Comparison of ENCODE assay signal across 20 cellular contexts in the genomic region with DNA sequence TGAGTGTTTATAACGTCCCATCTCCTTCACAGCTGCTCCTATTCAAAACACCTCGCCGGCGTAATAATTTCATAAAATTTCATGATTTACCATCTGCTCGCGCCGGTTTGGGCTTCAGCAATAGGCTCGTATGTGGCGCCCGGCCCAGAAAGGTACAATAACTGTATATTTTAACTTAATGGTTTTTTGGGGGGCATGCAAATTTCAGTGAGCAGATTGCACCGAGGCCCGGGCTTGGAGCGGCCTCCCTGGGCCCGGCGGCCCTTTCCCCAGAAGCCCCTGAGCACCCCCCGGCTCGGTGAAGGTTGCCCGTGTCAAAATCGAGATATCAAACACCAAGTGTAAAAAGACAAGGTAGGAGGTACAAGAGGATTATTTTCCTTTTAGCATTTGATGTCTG.
A peak's percentile ranks its signal among the peaks of the same experiment; 100 is the strongest.
DNase-seq lines count a peak whose midpoint lies in the region; ATAC-seq and TF ChIP-seq lines count a peak whose summit lies in the region.
"Had no signal": no experiment of that assay in that cellular context is flagged by ENCODE, and none has a peak within 500 bp of the region (broad histone marks: within the 10 kb centered on the region; RNA-seq: fewer than 3 reads in every experiment).

No MANE protein-coding gene starts in this region.

- H3K36me3 Mint-ChIP-seq in nephron (ENCODE audit: low read depth), result no peaks in the 10 kb centered on the region
- H3K36me3 Mint-ChIP-seq: naive thymus-derived CD8-positive, alpha-beta T cell; stimulated activated effector memory CD8-positive, alpha-beta T cell treated with anti-CD3 and anti-CD28 coated beads, Interleukin-12 subunit alpha, Interleukin-12 subunit beta, amount 100 ng/mL, for 72 hours had no signal

- peaks cover 27% of the 10 kb centered on the region for H3K4me1 Mint-ChIP-seq in nephron
- H3K4me1 Mint-ChIP-seq: activated CD4-positive, alpha-beta T cell treated with anti-CD3 and anti-CD28 coated beads, Interleukin-2, amount 10 ng/mL, durations not matched to agents 7 days and 5 days; naive thymus-derived CD8-positive, alpha-beta T cell; stimulated activated effector memory CD8-positive, alpha-beta T cell treated with anti-CD3 and anti-CD28 coated beads, Interleukin-12 subunit alpha, Interleukin-12 subunit beta, amount 100 ng/mL, for 72 hours had no signal

- TF ChIP-seq CTCF in nephron (IDR thresholded peaks at IDR 0.05; ENCODE audit: unreplicated experiment in 3 of 3), result no peak

- H3K9me3 Mint-ChIP-seq in nephron, result peaks cover 2% of the 10 kb centered on the region
- H3K9me3 Mint-ChIP-seq: activated CD4-positive, alpha-beta T cell treated with anti-CD3 and anti-CD28 coated beads, Interleukin-2, amount 10 ng/mL, durations not matched to agents 7 days and 5 days; H9; naive thymus-derived CD8-positive, alpha-beta T cell; stimulated activated effector memory CD8-positive, alpha-beta T cell treated with anti-CD3 and anti-CD28 coated beads, Interleukin-12 subunit alpha, Interleukin-12 subunit beta, amount 100 ng/mL, for 72 hours had no signal

- no peak overlapping the region for H3K4me3 Mint-ChIP-seq in nephron
- H3K4me3 Mint-ChIP-seq: activated CD4-positive, alpha-beta T cell treated with anti-CD3 and anti-CD28 coated beads, Interleukin-2, amount 10 ng/mL, durations not matched to agents 7 days and 5 days; H9; naive thymus-derived CD8-positive, alpha-beta T cell; stimulated activated effector memory CD8-positive, alpha-beta T cell treated with anti-CD3 and anti-CD28 coated beads, Interleukin-12 subunit alpha, Interleukin-12 subunit beta, amount 100 ng/mL, for 72 hours had no signal

- peaks cover 30% of the 10 kb centered on the region for H3K27me3 Mint-ChIP-seq in nephron (ENCODE audit: low read depth)

- DNase-seq in NCI-H1417 (lab: John Stamatoyannopoulos, UW), result peak in 2 of 3 experiments; percentile 79 to 91
- DNase-seq in NCI-H1417 treated with DMSO at 0.1 percent for 48 hours (lab: John Stamatoyannopoulos, UW), result no peak
- DNase-seq in NCI-H2081 (lab: John Stamatoyannopoulos, UW), result peak; percentile 77 to 84
- peak; percentile 48 for DNase-seq in NCI-H748 (lab: John Stamatoyannopoulos, UW; ENCODE audit: unreplicated experiment)
- DNase-seq in activated CD4-positive, alpha-beta T cell treated with anti-CD3 and anti-CD28 coated beads for 48 hours, result no peak
- DNase-seq: activated CD4-positive, alpha-beta T cell treated with anti-CD3 and anti-CD28 coated beads, Interleukin-2, amount 10 ng/mL, durations not matched to agents 7 days and 5 days; activated naive CD4-positive, alpha-beta T cell treated with Interleukin-2 at 50 U/mL for 16 hours; activated T-cell treated with anti-CD3 and anti-CD28 coated beads, Interleukin-2, amount 50 U/mL, for 48 hours; adrenal gland; AML-193; H9; midbrain; naive thymus-derived CD8-positive, alpha-beta T cell; NCI-H226; stimulated activated CD4-positive, alpha-beta T cell treated with anti-CD3 and anti-CD28 coated beads, Interleukin-2, amount 100 ng/mL, for 48 hours had no signal

- peak overlapping the region in 2 of 3 experiments; percentile 7 to 11 for H3K27ac Mint-ChIP-seq in nephron
- H3K27ac Mint-ChIP-seq: activated CD4-positive, alpha-beta T cell treated with anti-CD3 and anti-CD28 coated beads, Interleukin-2, amount 10 ng/mL, durations not matched to agents 7 days and 5 days; H9; naive thymus-derived CD8-positive, alpha-beta T cell; stimulated activated effector memory CD8-positive, alpha-beta T cell treated with anti-CD3 and anti-CD28 coated beads, Interleukin-12 subunit alpha, Interleukin-12 subunit beta, amount 100 ng/mL, for 72 hours had no signal

- ATAC-seq in HG03460 (IDR thresholded peaks at IDR 0.05; ENCODE audit: unreplicated experiment) (no peak), GM18519 (IDR thresholded peaks at IDR 0.05; ENCODE audit: low FRiP score, unreplicated experiment) (no peak)
- ATAC-seq: HepG2; naive thymus-derived CD8-positive, alpha-beta T cell; stimulated activated effector memory CD8-positive, alpha-beta T cell treated with anti-CD3 and anti-CD28 coated beads, Interleukin-12 subunit alpha, Interleukin-12 subunit beta, amount 100 ng/mL, for 72 hours had no signal

Comparison
In these comparisons a context has a peak if more than half of its experiments do, and no peak if none do; other contexts are left out.
1. DNase-seq: peak in NCI-H1417 (2 of 3), NCI-H2081 (2 of 2) and NCI-H748 (single experiment); none in NCI-H1417 treated with DMSO at 0.1 percent for 48 hours (single experiment) and activated CD4-positive, alpha-beta T cell treated with anti-CD3 and anti-CD28 coated beads for 48 hours (single experiment).